In the genomic region with DNA sequence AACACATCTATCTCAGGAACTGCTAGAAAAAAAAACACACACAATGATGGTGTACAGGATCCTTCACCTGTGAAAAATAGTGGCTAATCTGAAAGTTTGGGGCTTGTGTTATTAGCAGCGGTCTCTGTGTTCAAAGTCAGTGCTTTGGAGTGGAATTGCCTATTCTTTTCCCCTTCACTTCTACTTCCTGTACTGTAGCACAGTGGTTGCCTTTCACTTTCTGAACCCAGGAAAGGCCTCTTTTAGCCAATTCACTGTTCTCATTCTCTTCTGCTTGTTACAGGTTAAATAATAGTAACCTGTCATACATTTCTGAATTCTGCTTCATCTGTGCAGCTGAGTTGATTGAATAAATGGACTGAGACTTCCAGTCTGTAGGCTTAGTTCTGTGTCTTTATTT, we compare ENCODE assay signal across 1 cellular context.
TF ChIP-seq lines count a peak whose summit lies in the region.

No MANE protein-coding gene starts in this region.

TF ChIP-seq in GM12878, 131 proteins besides CTCF, POLR2A, EP300 and RAD21 (continued from another document):
- TF ChIP-seq, protein P1, sequence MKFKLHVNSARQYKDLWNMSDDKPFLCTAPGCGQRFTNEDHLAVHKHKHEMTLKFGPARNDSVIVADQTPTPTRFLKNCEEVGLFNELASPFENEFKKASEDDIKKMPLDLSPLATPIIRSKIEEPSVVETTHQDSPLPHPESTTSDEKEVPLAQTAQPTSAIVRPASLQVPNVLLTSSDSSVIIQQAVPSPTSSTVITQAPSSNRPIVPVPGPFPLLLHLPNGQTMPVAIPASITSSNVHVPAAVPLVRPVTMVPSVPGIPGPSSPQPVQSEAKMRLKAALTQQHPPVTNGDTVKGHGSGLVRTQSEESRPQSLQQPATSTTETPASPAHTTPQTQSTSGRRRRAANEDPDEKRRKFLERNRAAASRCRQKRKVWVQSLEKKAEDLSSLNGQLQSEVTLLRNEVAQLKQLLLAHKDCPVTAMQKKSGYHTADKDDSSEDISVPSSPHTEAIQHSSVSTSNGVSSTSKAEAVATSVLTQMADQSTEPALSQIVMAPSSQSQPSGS (IDR thresholded peaks at IDR 0.05; ENCODE audit: low read length): no peak
- no peak for TF ChIP-seq BMI1 (IDR thresholded peaks at IDR 0.05; ENCODE audit: borderline replicate concordance)
- TF ChIP-seq BHLHE40 (IDR thresholded peaks at IDR 0.05; ENCODE audit: borderline replicate concordance in 1 of 2, low read depth in 2 of 2, low read length in 1 of 2): no peak
- no peak for TF ChIP-seq RFX5 (IDR thresholded peaks at IDR 0.05; ENCODE audit: low read depth, low read length)
- TF ChIP-seq, protein P2, sequence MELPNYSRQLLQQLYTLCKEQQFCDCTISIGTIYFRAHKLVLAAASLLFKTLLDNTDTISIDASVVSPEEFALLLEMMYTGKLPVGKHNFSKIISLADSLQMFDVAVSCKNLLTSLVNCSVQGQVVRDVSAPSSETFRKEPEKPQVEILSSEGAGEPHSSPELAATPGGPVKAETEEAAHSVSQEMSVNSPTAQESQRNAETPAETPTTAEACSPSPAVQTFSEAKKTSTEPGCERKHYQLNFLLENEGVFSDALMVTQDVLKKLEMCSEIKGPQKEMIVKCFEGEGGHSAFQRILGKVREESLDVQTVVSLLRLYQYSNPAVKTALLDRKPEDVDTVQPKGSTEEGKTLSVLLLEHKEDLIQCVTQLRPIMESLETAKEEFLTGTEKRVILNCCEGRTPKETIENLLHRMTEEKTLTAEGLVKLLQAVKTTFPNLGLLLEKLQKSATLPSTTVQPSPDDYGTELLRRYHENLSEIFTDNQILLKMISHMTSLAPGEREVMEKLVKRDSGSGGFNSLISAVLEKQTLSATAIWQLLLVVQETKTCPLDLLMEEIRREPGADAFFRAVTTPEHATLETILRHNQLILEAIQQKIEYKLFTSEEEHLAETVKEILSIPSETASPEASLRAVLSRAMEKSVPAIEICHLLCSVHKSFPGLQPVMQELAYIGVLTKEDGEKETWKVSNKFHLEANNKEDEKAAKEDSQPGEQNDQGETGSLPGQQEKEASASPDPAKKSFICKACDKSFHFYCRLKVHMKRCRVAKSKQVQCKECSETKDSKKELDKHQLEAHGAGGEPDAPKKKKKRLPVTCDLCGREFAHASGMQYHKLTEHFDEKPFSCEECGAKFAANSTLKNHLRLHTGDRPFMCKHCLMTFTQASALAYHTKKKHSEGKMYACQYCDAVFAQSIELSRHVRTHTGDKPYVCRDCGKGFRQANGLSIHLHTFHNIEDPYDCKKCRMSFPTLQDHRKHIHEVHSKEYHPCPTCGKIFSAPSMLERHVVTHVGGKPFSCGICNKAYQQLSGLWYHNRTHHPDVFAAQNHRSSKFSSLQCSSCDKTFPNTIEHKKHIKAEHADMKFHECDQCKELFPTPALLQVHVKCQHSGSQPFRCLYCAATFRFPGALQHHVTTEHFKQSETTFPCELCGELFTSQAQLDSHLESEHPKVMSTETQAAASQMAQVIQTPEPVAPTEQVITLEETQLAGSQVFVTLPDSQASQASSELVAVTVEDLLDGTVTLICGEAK (IDR thresholded peaks at IDR 0.05; ENCODE audit: borderline replicate concordance): no peak
- TF ChIP-seq, protein P3, sequence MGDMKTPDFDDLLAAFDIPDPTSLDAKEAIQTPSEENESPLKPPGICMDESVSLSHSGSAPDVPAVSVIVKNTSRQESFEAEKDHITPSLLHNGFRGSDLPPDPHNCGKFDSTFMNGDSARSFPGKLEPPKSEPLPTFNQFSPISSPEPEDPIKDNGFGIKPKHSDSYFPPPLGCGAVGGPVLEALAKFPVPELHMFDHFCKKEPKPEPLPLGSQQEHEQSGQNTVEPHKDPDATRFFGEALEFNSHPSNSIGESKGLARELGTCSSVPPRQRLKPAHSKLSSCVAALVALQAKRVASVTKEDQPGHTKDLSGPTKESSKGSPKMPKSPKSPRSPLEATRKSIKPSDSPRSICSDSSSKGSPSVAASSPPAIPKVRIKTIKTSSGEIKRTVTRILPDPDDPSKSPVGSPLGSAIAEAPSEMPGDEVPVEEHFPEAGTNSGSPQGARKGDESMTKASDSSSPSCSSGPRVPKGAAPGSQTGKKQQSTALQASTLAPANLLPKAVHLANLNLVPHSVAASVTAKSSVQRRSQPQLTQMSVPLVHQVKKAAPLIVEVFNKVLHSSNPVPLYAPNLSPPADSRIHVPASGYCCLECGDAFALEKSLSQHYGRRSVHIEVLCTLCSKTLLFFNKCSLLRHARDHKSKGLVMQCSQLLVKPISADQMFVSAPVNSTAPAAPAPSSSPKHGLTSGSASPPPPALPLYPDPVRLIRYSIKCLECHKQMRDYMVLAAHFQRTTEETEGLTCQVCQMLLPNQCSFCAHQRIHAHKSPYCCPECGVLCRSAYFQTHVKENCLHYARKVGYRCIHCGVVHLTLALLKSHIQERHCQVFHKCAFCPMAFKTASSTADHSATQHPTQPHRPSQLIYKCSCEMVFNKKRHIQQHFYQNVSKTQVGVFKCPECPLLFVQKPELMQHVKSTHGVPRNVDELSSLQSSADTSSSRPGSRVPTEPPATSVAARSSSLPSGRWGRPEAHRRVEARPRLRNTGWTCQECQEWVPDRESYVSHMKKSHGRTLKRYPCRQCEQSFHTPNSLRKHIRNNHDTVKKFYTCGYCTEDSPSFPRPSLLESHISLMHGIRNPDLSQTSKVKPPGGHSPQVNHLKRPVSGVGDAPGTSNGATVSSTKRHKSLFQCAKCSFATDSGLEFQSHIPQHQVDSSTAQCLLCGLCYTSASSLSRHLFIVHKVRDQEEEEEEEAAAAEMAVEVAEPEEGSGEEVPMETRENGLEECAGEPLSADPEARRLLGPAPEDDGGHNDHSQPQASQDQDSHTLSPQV (IDR thresholded peaks at IDR 0.05): no peak
- TF ChIP-seq CHD2 (IDR thresholded peaks at IDR 0.05; ENCODE audit: borderline replicate concordance, low read depth, low read length): no peak
